In the genomic region with DNA sequence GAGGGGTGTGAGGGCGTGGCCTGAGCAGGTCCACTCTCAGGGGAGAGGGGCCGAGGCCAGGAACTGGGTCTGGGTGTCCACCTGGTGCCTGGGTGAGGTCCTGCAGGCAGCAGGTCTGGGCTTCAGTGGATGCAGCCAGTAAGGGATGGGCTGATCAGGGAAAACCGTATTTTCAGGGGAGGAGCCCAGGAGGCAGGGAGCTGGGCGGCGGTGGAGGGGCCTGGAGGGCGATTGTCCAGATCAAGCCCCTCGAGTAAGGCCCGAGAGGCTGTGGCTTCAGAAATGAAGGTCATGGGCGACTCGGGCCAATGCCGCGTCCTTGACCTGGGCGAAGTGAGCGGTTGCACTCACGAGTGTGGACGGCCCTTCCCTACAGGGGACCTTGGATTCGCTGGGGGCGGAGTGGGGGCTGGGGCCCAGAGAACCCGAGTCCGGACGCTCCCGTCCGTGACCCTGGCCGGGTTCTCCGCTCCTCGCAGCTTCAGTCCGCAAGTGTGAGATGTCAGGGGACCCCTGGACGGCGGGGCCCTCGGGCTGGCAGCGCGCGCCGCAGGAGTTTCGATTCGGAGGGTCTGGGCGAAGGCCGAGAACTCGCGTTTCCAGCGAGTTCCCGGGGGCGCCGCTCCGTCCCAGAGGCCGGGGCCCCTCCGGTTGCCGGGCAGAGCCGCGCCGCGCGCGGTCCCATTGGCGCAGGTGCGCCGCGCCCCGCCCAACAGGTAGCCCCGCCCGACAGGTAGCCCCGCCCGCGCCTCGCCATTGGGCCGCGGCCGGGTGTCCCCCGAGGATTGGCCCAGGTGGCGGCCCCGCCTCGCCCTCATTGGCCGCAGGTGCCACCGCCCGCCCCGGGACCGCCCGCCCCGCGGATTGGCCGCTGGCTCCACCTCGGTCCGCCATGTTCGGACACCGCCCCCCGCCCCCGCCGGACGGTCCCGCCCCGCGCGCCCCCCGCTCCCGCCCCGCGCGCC, we compare ENCODE assay signal across 8 cellular contexts. TPM values are rescaled to one million over a fixed set of nuclear protein-coding genes. Genes with fewer than 3 reads are reported as not detected.
DNase-seq lines count a peak whose midpoint lies in the region; ATAC-seq and TF ChIP-seq lines count a peak whose summit lies in the region.

TSS of gene PRKCZ (plus strand) at position 895 of the 965 bp plus-strand sequence. CDS start 220 bp downstream, outside the sequence.

- H3K4me1 ChIP-seq in Caco-2 (peaks cover 25% of the 10 kb centered on the region), HAP-1 (peaks cover 10% of the 10 kb centered on the region; the same call in 1 of the 2 replicates), mucosa of descending colon (ENCODE audit: low read depth) (peaks cover 48% of the 10 kb centered on the region)

- POLR2A ChIA-PET in Caco-2 (lab: Charles Lee), result interaction anchor here (0.6 kb wide), 1 partner anchor 86 kb away, joined by 4 read pairs; no protein-coding TSS in a partner anchor

- no peaks in the 10 kb centered on the region for H3K36me3 ChIP-seq in Caco-2 (ENCODE audit: control insufficient read depth, insufficient read depth, low read length)
- H3K36me3 ChIP-seq in HAP-1 (replicated peaks), result no peaks in the 10 kb centered on the region
- H3K36me3 ChIP-seq in mucosa of descending colon (ENCODE audit: low read depth), result no peaks in the 10 kb centered on the region

- ATAC-seq in effector memory CD8-positive, alpha-beta T cell (replicated peaks), result peak; percentile 94
- ATAC-seq in mucosa of descending colon, result peak; percentile 89

- CTCF ChIA-PET in Caco-2 (lab: Charles Lee), result interaction anchor here (0.7 to 1.4 kb wide), 3 partner anchors 106 to 265 kb away, joined by 3 to 5 read pairs (median 4); no protein-coding TSS in a partner anchor

- peaks cover 21% of the 10 kb centered on the region for H3K4me1 Mint-ChIP-seq in Caco-2 (ENCODE audit: low read depth, unreplicated experiment)
- peaks cover 33% of the 10 kb centered on the region in 2 donors for H3K4me1 Mint-ChIP-seq in effector memory CD8-positive, alpha-beta T cell (ENCODE audit: low read depth in 2 of 2)

- no peaks in the 10 kb centered on the region for H3K9me3 Mint-ChIP-seq in Caco-2 (ENCODE audit: unreplicated experiment)
- no peaks in the 10 kb centered on the region for H3K9me3 Mint-ChIP-seq in effector memory CD8-positive, alpha-beta T cell

- intact Hi-C loops in Caco-2 (cut with micrococcal nuclease; ENCODE audit: unreplicated experiment), result loop anchor here (5.0 kb wide), 1 partner anchor 47 kb away; the partner anchor contains the start of gene CFAP74
- intact Hi-C loops in mucosa of descending colon (cut with DNase I, micrococcal nuclease), result loop anchor here (10.0 kb wide), 1 partner anchor 105 kb away; no protein-coding TSS in a partner anchor

- in situ Hi-C loops in HAP-1 (cut with MboI; ENCODE audit: low sequenced_read_pairs), result loop anchor here (5.0 kb wide), 1 partner anchor 87 kb away; no protein-coding TSS in a partner anchor

- BruUV-seq in Caco-2 (replicated peaks; lab: Mats Ljungman, UMichigan), result TSS peak; percentile 81

- no peaks in the 10 kb centered on the region for H3K27me3 Mint-ChIP-seq in Caco-2 (ENCODE audit: insufficient read depth, unreplicated experiment)
- H3K27me3 Mint-ChIP-seq in effector memory CD8-positive, alpha-beta T cell, result peaks cover 0 to 16% of the 10 kb centered on the region in 2 donors

- H3K4me3 Mint-ChIP-seq in Caco-2 (ENCODE audit: unreplicated experiment), result peak within 1 kb of the TSS; percentile 78
- peak within 1 kb of the TSS; percentile 77 to 85 for H3K4me3 Mint-ChIP-seq in effector memory CD8-positive, alpha-beta T cell

- H3K27me3 ChIP-seq in Caco-2 (replicated peaks; ENCODE audit: control insufficient read depth, insufficient read depth, low read length) (no peaks in the 10 kb centered on the region), HAP-1 (ENCODE audit: low read depth) (no peaks in the 10 kb centered on the region)

- peak within 1 kb of the TSS; percentile 80 for H3K27ac Mint-ChIP-seq in Caco-2 (ENCODE audit: unreplicated experiment)
- H3K27ac Mint-ChIP-seq in effector memory CD8-positive, alpha-beta T cell, result peak within 1 kb of the TSS; percentile 12 to 86

- H3K4me3 ChIP-seq in Caco-2 (ENCODE audit: low read depth, low read length), result peak within 1 kb of the TSS; percentile 88
- peak within 1 kb of the TSS; percentile 64 for H3K4me3 ChIP-seq in HAP-1
- peak within 1 kb of the TSS; percentile 63 for H3K4me3 ChIP-seq in mucosa of descending colon

- peaks cover 19% of the 10 kb centered on the region for H3K36me3 Mint-ChIP-seq in Caco-2 (ENCODE audit: insufficient read depth, unreplicated experiment)
- peaks cover 7% of the 10 kb centered on the region for H3K36me3 Mint-ChIP-seq in effector memory CD8-positive, alpha-beta T cell (ENCODE audit: insufficient read depth)

- DNase-seq in Caco-2 (peak; percentile 94 to 97), HAP-1 (ENCODE audit: low spot score in 2 of 2) (peak; percentile 85 to 96), NCI-H345 treated with DMSO at 0.1 percent for 48 hours (lab: John Stamatoyannopoulos, UW; ENCODE audit: unreplicated experiment) (peak; percentile 89), mucosa of descending colon (peak; percentile 94 to 98 (median 97)), inferior parietal cortex (ENCODE audit: extremely low spot score) (no peak)
- peak; percentile 98 for DNase-seq in activated CD8-positive, alpha-beta memory T cell treated with anti-CD3 and anti-CD28 coated beads for 24 hours
- DNase-seq in effector memory CD8-positive, alpha-beta T cell, result peak; percentile 91 to 95 (median 92)
- peak; percentile 78 for DNase-seq in stimulated activated CD8-positive, alpha-beta memory T cell treated with anti-CD3 and anti-CD28 coated beads, Interleukin-7, amount 100 ng/mL, for 24 hours (ENCODE audit: low read depth)

- H3K9me3 ChIP-seq in Caco-2 (no peaks in the 10 kb centered on the region), HAP-1 (no peaks in the 10 kb centered on the region), mucosa of descending colon (no peaks in the 10 kb centered on the region)

- TF ChIP-seq CTCF in Caco-2 (IDR thresholded peaks at IDR 0.05; ENCODE audit: insufficient read depth in 1 of 2, low read depth in 1 of 2, low read length in 1 of 2, severe bottlenecking in 1 of 2, unreplicated experiment in 1 of 2), result peak; percentile 65 to 68
- no peak for TF ChIP-seq CTCF in mucosa of descending colon (IDR thresholded peaks at IDR 0.05)

RNA-seq across cellular contexts. Expression of gene PRKCZ, which starts in this region (rescaled TPM):
- total RNA-seq in Caco-2 (2022) (45.9 and 48.7 TPM in 2 replicates), mucosa of descending colon (10 to 100 TPM; 38.9 to 80.2 (median 53.7) TPM)
